ENCODE assay signal across 20 cellular contexts in the genomic region with DNA sequence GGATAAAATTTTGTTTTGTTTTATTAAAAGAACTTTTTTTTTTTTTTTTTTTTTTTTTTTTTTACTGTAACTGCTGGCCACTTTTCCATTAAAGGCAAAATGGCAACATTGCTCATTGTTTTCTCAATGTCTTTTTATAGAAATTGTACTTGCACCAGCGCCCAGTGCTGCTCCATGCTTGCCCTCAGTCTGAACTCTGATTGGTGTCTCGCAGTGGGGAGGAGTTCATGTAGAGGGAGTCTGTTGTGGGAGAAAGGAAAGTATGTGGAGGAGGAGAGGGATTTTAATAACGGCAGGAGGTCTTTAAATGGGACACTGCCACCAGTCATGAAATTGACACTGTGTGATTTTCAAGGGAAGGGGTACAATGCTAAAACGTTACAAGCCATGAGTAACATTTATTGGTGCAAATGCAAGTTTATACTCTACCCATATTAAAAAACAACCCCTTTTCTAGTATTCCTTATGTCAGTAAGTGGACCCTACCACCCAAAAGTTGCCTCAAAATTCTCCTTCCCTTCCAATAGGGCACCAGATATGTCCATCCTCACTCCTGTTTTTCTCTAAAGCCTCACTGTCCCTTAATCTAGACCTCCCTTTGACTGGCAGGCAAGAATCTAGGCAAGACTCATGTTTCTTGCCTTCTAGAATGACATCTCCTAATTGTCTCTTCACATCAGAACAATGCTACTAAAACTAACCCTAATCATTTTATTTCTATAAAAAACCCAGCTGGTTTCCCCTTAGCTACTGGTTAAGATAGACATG. TPM values are rescaled to one million over a fixed set of nuclear protein-coding genes. Genes with fewer than 3 reads are reported as not detected.
DNase-seq lines count a peak whose midpoint lies in the region; ATAC-seq and TF ChIP-seq lines count a peak whose summit lies in the region.
"Had no signal": no experiment of that assay in that cellular context is flagged by ENCODE, and none has a peak within 500 bp of the region (broad histone marks: within the 10 kb centered on the region; RNA-seq: fewer than 3 reads in every experiment).

No MANE protein-coding gene starts in this region.

- intact Hi-C loops in upper lobe of right lung (cut with DNase I): no loop called here

- peaks cover 6% of the 10 kb centered on the region for H3K36me3 ChIP-seq in upper lobe of right lung
- H3K36me3 ChIP-seq: left lung, right atrium auricular region, SJSA1 had no signal

- H3K27me3 ChIP-seq in upper lobe of right lung: no peaks in the 10 kb centered on the region
- H3K27me3 ChIP-seq: body of pancreas, left lung, right atrium auricular region had no signal

- H3K4me1 ChIP-seq in upper lobe of right lung: peaks cover 20% of the 10 kb centered on the region

- no peaks in the 10 kb centered on the region for H3K9me3 ChIP-seq in upper lobe of right lung
- H3K9me3 ChIP-seq: body of pancreas, Caco-2, left lung, right atrium auricular region, SJSA1 had no signal

- ATAC-seq in upper lobe of right lung: no peak
- ATAC-seq: activated CD8-positive, alpha-beta T cell treated with anti-CD3 and anti-CD28 coated beads for 36 hours; body of pancreas; left lung; WTC11 had no signal

- H3K27ac ChIP-seq in caudate nucleus (ENCODE audit: low read depth, low read length) (peak overlapping the region; percentile 45), upper lobe of right lung (no peak overlapping the region)
- H3K27ac ChIP-seq: body of pancreas, left lung, SJSA1 had no signal

- DNase-seq in LHCN-M2 (ENCODE audit: low read depth): peak; percentile 60
- no peak for DNase-seq in caudate nucleus (lab: John Stamatoyannopoulos, UW)
- DNase-seq in hepatic stellate cell (ENCODE audit: low spot score): peak; percentile 89
- DNase-seq in upper lobe of right lung: no peak
- DNase-seq in AG08395 (ENCODE audit: low spot score): no peak
- DNase-seq in SHP77 (lab: John Stamatoyannopoulos, UW): no peak
- no peak for DNase-seq in NCI-H1417 treated with DMSO at 0.1 percent for 48 hours (lab: John Stamatoyannopoulos, UW)
- DNase-seq: activated CD8-positive, alpha-beta T cell treated with anti-CD3 and anti-CD28 coated beads for 36 hours; activated naive CD4-positive, alpha-beta T cell treated with anti-CD3 and anti-CD28 coated beads, Interleukin-2, amount 10 ng/mL, durations not matched to agents 7 days and 5 days; activated T-cell treated with anti-CD3 and anti-CD28 coated beads, Interleukin-2, amount 50 U/mL, for 24 hours; body of pancreas; Caco-2; EL; left lung; NCI-H1436 treated with DMSO at 0.1 percent for 48 hours; NCI-H82; T-helper 2 cell had no signal

- peak overlapping the region; percentile 94 for H3K4me3 ChIP-seq in upper lobe of right lung
- H3K4me3 ChIP-seq: body of pancreas, left lung, SJSA1 had no signal

- TF ChIP-seq CTCF in upper lobe of right lung (IDR thresholded peaks at IDR 0.05): no peak

RNA-seq across cellular contexts. Expression of a gene that starts 3.2 kb away (rescaled TPM):
- 1.9 and 3.8 TPM in 2 replicates for total RNA-seq in LHCN-M2 (2014; rRNA removed)
- polyA plus RNA-seq in LHCN-M2 (2012): 0.53 TPM
- total RNA-seq in upper lobe of right lung: 25.6 TPM

RNA-seq across cellular contexts. Expression of a gene that starts 22.5 kb away (rescaled TPM):
- total RNA-seq in LHCN-M2 (2014; rRNA removed) (756 and 812 TPM in 2 replicates), upper lobe of right lung (806 TPM)
- 1,356 TPM for polyA plus RNA-seq in LHCN-M2 (2012)

Comparison
In these comparisons a context has a peak if more than half of its experiments do, and no peak if none do; other contexts are left out.
1. DNase-seq: peak in LHCN-M2 (single experiment) and hepatic stellate cell (single experiment); none in caudate nucleus (0 of 61), upper lobe of right lung (single experiment), AG08395 (single experiment), SHP77 (0 of 2) and NCI-H1417 treated with DMSO at 0.1 percent for 48 hours (single experiment).